In the genomic region with DNA sequence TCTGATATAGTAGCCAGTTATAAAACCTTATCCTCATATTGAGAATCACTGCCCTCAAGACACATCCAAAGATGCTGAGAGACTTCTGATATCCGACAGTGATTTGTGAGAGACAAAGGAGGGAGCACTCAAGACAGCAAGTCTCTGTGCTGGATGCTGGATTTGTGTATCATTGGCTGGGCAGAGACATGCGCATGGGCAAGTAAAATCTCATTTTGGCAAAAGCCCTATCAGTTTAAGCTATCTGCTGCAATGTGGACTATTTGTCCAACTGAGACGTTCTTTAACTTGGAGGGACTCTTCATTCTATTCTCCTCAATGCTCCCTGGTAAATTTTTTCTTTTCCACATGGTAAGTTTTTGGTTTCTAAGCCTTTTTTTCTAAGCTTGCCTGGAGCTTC, we compare ENCODE assay signal across 10 cellular contexts.
"Had no signal": no experiment of that assay in that cellular context is flagged by ENCODE, and none has a peak within 500 bp of the region (broad histone marks: within the 10 kb centered on the region; RNA-seq: fewer than 3 reads in every experiment).

No MANE protein-coding gene starts in this region.

- DNase-seq: GM23248, GOT3, H7, H9, HCEC 1CT, HFFc6 had no signal

- ATAC-seq: GM23338, HCT116 had no signal

- H3K4me1 ChIP-seq: HAP-1 had no signal

- H2AFZ ChIP-seq: GM23248, GM23338 had no signal

- H3K9ac ChIP-seq: GM23248 had no signal

- H3K4me2 ChIP-seq: GM23338 had no signal

- H3K4me3 ChIP-seq: GM23248, GM23338, HAP-1 had no signal

- H3K36me3 ChIP-seq: HAP-1 had no signal

- H3K27ac ChIP-seq: GM23248 had no signal

- FAIRE-seq: H54 had no signal

- H3K9me3 ChIP-seq: HAP-1 had no signal
